Comparison of ENCODE assay signal across 25 cellular contexts in genomic region chr2:205321240-205321639, GRCh38.
DNase-seq lines count a peak whose midpoint lies in the region; ATAC-seq and TF ChIP-seq lines count a peak whose summit lies in the region.
"Had no signal": no experiment of that assay in that cellular context is flagged by ENCODE, and none has a peak within 500 bp of the region (broad histone marks: within the 10 kb centered on the region; RNA-seq: fewer than 3 reads in every experiment).

No MANE protein-coding gene starts in this region.

- no peaks in the 10 kb centered on the region for H3K4me1 Mint-ChIP-seq in effector memory CD8-positive, alpha-beta T cell (ENCODE audit: low read depth in 2 of 2)
- H3K4me1 Mint-ChIP-seq: activated CD4-positive, alpha-beta T cell treated with anti-CD3 and anti-CD28 coated beads for 36 hours; immature natural killer cell; natural killer cell had no signal

- DNase-seq in GM03348 (ENCODE audit: low spot score), result peak; percentile 37
- peak; percentile 55 for DNase-seq in fibroblast of pulmonary artery (ENCODE audit: low read depth)
- DNase-seq in osteoblast (ENCODE audit: insufficient read length, low spot score, missing footprints), result no peak
- DNase-seq in iPS-NIHi11 (ENCODE audit: low spot score), result no peak
- DNase-seq in effector memory CD8-positive, alpha-beta T cell, result no peak
- DNase-seq: activated CD4-positive, alpha-beta T cell treated with anti-CD3 and anti-CD28 coated beads for 36 hours; activated CD8-positive, alpha-beta memory T cell treated with anti-CD3 and anti-CD28 coated beads for 24 hours; activated gamma-delta T cell; activated T-cell treated with anti-CD3 and anti-CD28 coated beads, Interleukin-2, amount 50 U/mL, for 1 hour; immature natural killer cell; left lung; midbrain; natural killer cell; NCI-H1048; NCI-H187 treated with DMSO at 0.1 percent for 48 hours; ovary; right lobe of liver; stimulated activated naive CD8-positive, alpha-beta T cell treated with anti-CD3 and anti-CD28 coated beads, Interleukin-15, Interleukin-2, amounts not matched to agents 100 U/mL and 50 U/mL, for 24 hours had no signal

- no peak overlapping the region for H3K4me3 Mint-ChIP-seq in effector memory CD8-positive, alpha-beta T cell
- H3K4me3 Mint-ChIP-seq: activated CD4-positive, alpha-beta T cell treated with anti-CD3 and anti-CD28 coated beads for 36 hours; dendritic cell treated with granulocyte-macrophage colony-stimulating factor and Interleukin-4, amounts not matched to agents 40 ng/mL and 50 ng/mL, for 4 days; immature natural killer cell; natural killer cell had no signal

- no peak overlapping the region for H2AFZ ChIP-seq in osteoblast (ENCODE audit: low read length)

- H3K9me3 Mint-ChIP-seq in effector memory CD8-positive, alpha-beta T cell, result no peaks in the 10 kb centered on the region

- TF ChIP-seq CTCF in fibroblast of pulmonary artery (IDR thresholded peaks at IDR 0.05; ENCODE audit: low read length, missing control alignments) (no peak), osteoblast (IDR thresholded peaks at IDR 0.05; ENCODE audit: extremely low read depth, low read depth, low read length) (no peak)

- H3K4me3 ChIP-seq in fibroblast of pulmonary artery (replicated peaks; ENCODE audit: low read depth, low read length), result no peak overlapping the region
- no peak overlapping the region for H3K4me3 ChIP-seq in osteoblast (ENCODE audit: insufficient read depth, low read length)
- H3K4me3 ChIP-seq: left lung, ovary, right lobe of liver, SK-N-MC, thoracic aorta had no signal

- no peaks in the 10 kb centered on the region for H3K36me3 ChIP-seq in osteoblast (ENCODE audit: insufficient read depth, low read length)
- H3K36me3 ChIP-seq: left lung, ovary, right lobe of liver, thoracic aorta had no signal

- H3K27me3 Mint-ChIP-seq in effector memory CD8-positive, alpha-beta T cell, result no peaks in the 10 kb centered on the region
- H3K27me3 Mint-ChIP-seq: dendritic cell treated with granulocyte-macrophage colony-stimulating factor and Interleukin-4, amounts not matched to agents 40 ng/mL and 50 ng/mL, for 4 days had no signal

- no peaks in the 10 kb centered on the region for H3K36me3 Mint-ChIP-seq in effector memory CD8-positive, alpha-beta T cell (ENCODE audit: insufficient read depth)
- H3K36me3 Mint-ChIP-seq: immature natural killer cell, natural killer cell had no signal

- H3K27ac Mint-ChIP-seq in effector memory CD8-positive, alpha-beta T cell, result no peak overlapping the region
- H3K27ac Mint-ChIP-seq: activated CD4-positive, alpha-beta T cell treated with anti-CD3 and anti-CD28 coated beads for 36 hours; dendritic cell treated with granulocyte-macrophage colony-stimulating factor and Interleukin-4, amounts not matched to agents 40 ng/mL and 50 ng/mL, for 4 days; immature natural killer cell; natural killer cell had no signal

- H4K20me1 ChIP-seq in osteoblast (ENCODE audit: insufficient read depth, low read length), result no peaks in the 10 kb centered on the region

- ATAC-seq in SK-N-SH treated with all-trans-retinoic acid at 6 μM for 48 hours (peak; percentile 55; the same call in 2 of the 3 replicates), GM19463 (IDR thresholded peaks at IDR 0.05; ENCODE audit: unreplicated experiment) (no peak), HG02938 (IDR thresholded peaks at IDR 0.05; ENCODE audit: unreplicated experiment) (no peak)
- ATAC-seq in effector memory CD8-positive, alpha-beta T cell (replicated peaks), result no peak
- ATAC-seq: activated CD4-positive, alpha-beta T cell treated with anti-CD3 and anti-CD28 coated beads for 36 hours; left lung; natural killer cell; right lobe of liver; stimulated activated naive CD8-positive, alpha-beta T cell treated with anti-CD3 and anti-CD28 coated beads, Interleukin-15, Interleukin-2, amounts not matched to agents 100 U/mL and 50 U/mL, for 24 hours had no signal

- peak overlapping the region; percentile 34 for H3K27ac ChIP-seq in osteoblast (ENCODE audit: low read depth, low read length)
- H3K27ac ChIP-seq: C4-2B, left lung, ovary, right lobe of liver, SK-N-MC, thoracic aorta had no signal

- no peaks in the 10 kb centered on the region for H3K79me2 ChIP-seq in osteoblast (ENCODE audit: insufficient read depth, low read length)

- H3K27me3 ChIP-seq in osteoblast (ENCODE audit: insufficient read depth, low read length), result no peaks in the 10 kb centered on the region
- H3K27me3 ChIP-seq: left lung, ovary, right lobe of liver had no signal

- peaks cover 10% of the 10 kb centered on the region for H3K4me1 ChIP-seq in osteoblast (ENCODE audit: insufficient read depth, low read length)
- H3K4me1 ChIP-seq: left lung, right lobe of liver had no signal

- no peaks in the 10 kb centered on the region for H3K9me3 ChIP-seq in osteoblast (ENCODE audit: low read depth, low read length)
- H3K9me3 ChIP-seq: left lung, ovary, right lobe of liver, thoracic aorta had no signal

- H3K4me2 ChIP-seq in osteoblast (ENCODE audit: insufficient read depth, low read length), result peak overlapping the region; percentile 12

TF ChIP-seq in SK-N-SH treated with all-trans-retinoic acid at 6 μM for 48 hours, 23 proteins besides CTCF, POLR2A, EP300 and RAD21 (continues in another document):
- no peak for TF ChIP-seq TOX (CRISPR knock-in tag; IDR thresholded peaks at IDR 0.05; ENCODE audit: borderline replicate concordance)
- no peak for TF ChIP-seq TCF4 (CRISPR knock-in tag; IDR thresholded peaks at IDR 0.05; ENCODE audit: borderline replicate concordance)
- no peak for TF ChIP-seq ISL1 (CRISPR knock-in tag; IDR thresholded peaks at IDR 0.05)
- no peak for TF ChIP-seq POU6F1 (CRISPR knock-in tag; IDR thresholded peaks at IDR 0.05; ENCODE audit: borderline replicate concordance, low read depth)
- TF ChIP-seq ZNF565 (CRISPR knock-in tag; conservative IDR thresholded peaks at IDR 0.05; ENCODE audit: low read depth), result no peak
- TF ChIP-seq ZNF70 (CRISPR knock-in tag; IDR thresholded peaks at IDR 0.05), result no peak
- TF ChIP-seq ZFP3 (CRISPR knock-in tag; IDR thresholded peaks at IDR 0.05), result no peak
- no peak for TF ChIP-seq ESRRG (CRISPR knock-in tag; IDR thresholded peaks at IDR 0.05)
- TF ChIP-seq, protein P1, sequence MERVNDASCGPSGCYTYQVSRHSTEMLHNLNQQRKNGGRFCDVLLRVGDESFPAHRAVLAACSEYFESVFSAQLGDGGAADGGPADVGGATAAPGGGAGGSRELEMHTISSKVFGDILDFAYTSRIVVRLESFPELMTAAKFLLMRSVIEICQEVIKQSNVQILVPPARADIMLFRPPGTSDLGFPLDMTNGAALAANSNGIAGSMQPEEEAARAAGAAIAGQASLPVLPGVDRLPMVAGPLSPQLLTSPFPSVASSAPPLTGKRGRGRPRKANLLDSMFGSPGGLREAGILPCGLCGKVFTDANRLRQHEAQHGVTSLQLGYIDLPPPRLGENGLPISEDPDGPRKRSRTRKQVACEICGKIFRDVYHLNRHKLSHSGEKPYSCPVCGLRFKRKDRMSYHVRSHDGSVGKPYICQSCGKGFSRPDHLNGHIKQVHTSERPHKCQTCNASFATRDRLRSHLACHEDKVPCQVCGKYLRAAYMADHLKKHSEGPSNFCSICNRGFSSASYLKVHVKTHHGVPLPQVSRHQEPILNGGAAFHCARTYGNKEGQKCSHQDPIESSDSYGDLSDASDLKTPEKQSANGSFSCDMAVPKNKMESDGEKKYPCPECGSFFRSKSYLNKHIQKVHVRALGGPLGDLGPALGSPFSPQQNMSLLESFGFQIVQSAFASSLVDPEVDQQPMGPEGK (CRISPR knock-in tag; IDR thresholded peaks at IDR 0.05; ENCODE audit: borderline replicate concordance), result no peak
- TF ChIP-seq SNAI2 (CRISPR knock-in tag; IDR thresholded peaks at IDR 0.05), result no peak
- TF ChIP-seq, protein P2, sequence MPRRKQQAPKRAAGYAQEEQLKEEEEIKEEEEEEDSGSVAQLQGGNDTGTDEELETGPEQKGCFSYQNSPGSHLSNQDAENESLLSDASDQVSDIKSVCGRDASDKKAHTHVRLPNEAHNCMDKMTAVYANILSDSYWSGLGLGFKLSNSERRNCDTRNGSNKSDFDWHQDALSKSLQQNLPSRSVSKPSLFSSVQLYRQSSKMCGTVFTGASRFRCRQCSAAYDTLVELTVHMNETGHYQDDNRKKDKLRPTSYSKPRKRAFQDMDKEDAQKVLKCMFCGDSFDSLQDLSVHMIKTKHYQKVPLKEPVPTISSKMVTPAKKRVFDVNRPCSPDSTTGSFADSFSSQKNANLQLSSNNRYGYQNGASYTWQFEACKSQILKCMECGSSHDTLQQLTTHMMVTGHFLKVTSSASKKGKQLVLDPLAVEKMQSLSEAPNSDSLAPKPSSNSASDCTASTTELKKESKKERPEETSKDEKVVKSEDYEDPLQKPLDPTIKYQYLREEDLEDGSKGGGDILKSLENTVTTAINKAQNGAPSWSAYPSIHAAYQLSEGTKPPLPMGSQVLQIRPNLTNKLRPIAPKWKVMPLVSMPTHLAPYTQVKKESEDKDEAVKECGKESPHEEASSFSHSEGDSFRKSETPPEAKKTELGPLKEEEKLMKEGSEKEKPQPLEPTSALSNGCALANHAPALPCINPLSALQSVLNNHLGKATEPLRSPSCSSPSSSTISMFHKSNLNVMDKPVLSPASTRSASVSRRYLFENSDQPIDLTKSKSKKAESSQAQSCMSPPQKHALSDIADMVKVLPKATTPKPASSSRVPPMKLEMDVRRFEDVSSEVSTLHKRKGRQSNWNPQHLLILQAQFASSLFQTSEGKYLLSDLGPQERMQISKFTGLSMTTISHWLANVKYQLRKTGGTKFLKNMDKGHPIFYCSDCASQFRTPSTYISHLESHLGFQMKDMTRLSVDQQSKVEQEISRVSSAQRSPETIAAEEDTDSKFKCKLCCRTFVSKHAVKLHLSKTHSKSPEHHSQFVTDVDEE (CRISPR knock-in tag; IDR thresholded peaks at IDR 0.05), result no peak
- TF ChIP-seq PPARA (CRISPR knock-in tag; IDR thresholded peaks at IDR 0.05; ENCODE audit: borderline replicate concordance), result no peak
- no peak for TF ChIP-seq ZNF8 (CRISPR knock-in tag; IDR thresholded peaks at IDR 0.05)
- TF ChIP-seq OSR1 (CRISPR knock-in tag; IDR thresholded peaks at IDR 0.05), result no peak

Comparison
In these comparisons a context has a peak if more than half of its experiments do, and no peak if none do; other contexts are left out.
1. DNase-seq: peak in GM03348 (single experiment) and fibroblast of pulmonary artery (single experiment); none in osteoblast (single experiment), iPS-NIHi11 (single experiment) and effector memory CD8-positive, alpha-beta T cell (0 of 3).